ENCODE assay signal across 8 cellular contexts in the genomic region with DNA sequence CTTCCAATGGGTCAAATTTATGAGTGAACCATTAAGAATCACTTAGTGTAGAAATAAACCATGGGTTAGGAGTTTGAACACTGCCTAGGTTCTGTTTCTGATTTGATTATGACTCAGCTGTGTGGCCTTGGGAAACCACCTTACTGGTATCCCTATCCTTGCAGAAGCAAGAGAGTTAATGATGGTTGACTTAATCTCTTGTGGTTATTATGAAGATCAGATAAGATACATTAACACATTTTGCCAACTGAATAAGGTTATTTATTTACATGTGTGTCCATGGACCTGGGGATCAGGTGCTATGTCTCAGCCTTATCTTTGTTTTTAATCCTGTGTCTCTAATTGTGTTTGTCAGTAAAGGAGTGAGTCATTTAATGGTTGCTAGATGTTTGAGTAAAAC. TPM values are rescaled to one million over a fixed set of nuclear protein-coding genes. Genes with fewer than 3 reads are reported as not detected.
DNase-seq lines count a peak whose midpoint lies in the region; ATAC-seq and TF ChIP-seq lines count a peak whose summit lies in the region.

No MANE protein-coding gene starts in this region.

- no peak overlapping the region for H3K4me3 ChIP-seq in AG10803 (ENCODE audit: low read length)
- H3K4me3 ChIP-seq in naive thymus-derived CD4-positive, alpha-beta T cell (ENCODE audit: low read length): no peak overlapping the region

- no peaks in the 10 kb centered on the region for H3K4me1 ChIP-seq in naive thymus-derived CD4-positive, alpha-beta T cell (ENCODE audit: control insufficient read depth in 2 of 2, insufficient read depth in 2 of 2, low read length in 2 of 2)

- POLR2A ChIA-PET in naive thymus-derived CD4-positive, alpha-beta T cell (lab: Charles Lee): no interaction called here

- no peak overlapping the region for H3K27ac ChIP-seq in naive thymus-derived CD4-positive, alpha-beta T cell (ENCODE audit: low read depth, low read length)

- peak overlapping the region in 1 of 2 donors; percentile 33 for H3K4me3 Mint-ChIP-seq in activated T-cell treated with anti-CD3 and anti-CD28 coated beads, Interleukin-2, amount 50 U/mL, for 72 hours
- peak overlapping the region in 1 of 10 donors; percentile 47 for H3K4me3 Mint-ChIP-seq in naive thymus-derived CD4-positive, alpha-beta T cell

- H3K4me1 Mint-ChIP-seq in activated T-cell treated with anti-CD3 and anti-CD28 coated beads, Interleukin-2, amount 50 U/mL, for 72 hours (ENCODE audit: low read depth): peaks cover 8% of the 10 kb centered on the region
- peaks cover 0 to 16% (median 0%) of the 10 kb centered on the region in 7 donors for H3K4me1 Mint-ChIP-seq in naive thymus-derived CD4-positive, alpha-beta T cell

- no peaks in the 10 kb centered on the region for H3K27me3 Mint-ChIP-seq in activated T-cell treated with anti-CD3 and anti-CD28 coated beads, Interleukin-2, amount 50 U/mL, for 72 hours (ENCODE audit: low read depth)
- H3K27me3 Mint-ChIP-seq in naive thymus-derived CD4-positive, alpha-beta T cell: no peaks in the 10 kb centered on the region

- H3K9me3 ChIP-seq in naive thymus-derived CD4-positive, alpha-beta T cell (ENCODE audit: control insufficient read depth in 2 of 3, low read length in 3 of 3): no peaks in the 10 kb centered on the region

- intact Hi-C loops in naive thymus-derived CD4-positive, alpha-beta T cell (cut with micrococcal nuclease): loop anchor here in 1 of 2 donors (2.0 kb wide), 1 partner anchor 67 kb away; no protein-coding TSS in a partner anchor

- H3K27ac Mint-ChIP-seq in activated T-cell treated with anti-CD3 and anti-CD28 coated beads, Interleukin-2, amount 50 U/mL, for 72 hours: peak overlapping the region; percentile 43
- peak overlapping the region in 2 of 9 donors; percentile 3 to 79 for H3K27ac Mint-ChIP-seq in naive thymus-derived CD4-positive, alpha-beta T cell

- no peaks in the 10 kb centered on the region for H3K27me3 ChIP-seq in naive thymus-derived CD4-positive, alpha-beta T cell (ENCODE audit: control insufficient read depth in 2 of 2, insufficient read depth in 2 of 2, low read length in 2 of 2)

- CTCF ChIA-PET in naive thymus-derived CD4-positive, alpha-beta T cell (lab: Charles Lee): no interaction called here

- peaks cover 0 to 26% (median 0%) of the 10 kb centered on the region in 3 experiments for H3K36me3 ChIP-seq in naive thymus-derived CD4-positive, alpha-beta T cell (ENCODE audit: control insufficient read depth in 2 of 3, insufficient read depth in 3 of 3, low read length in 3 of 3)

- DNase-seq in AG10803 (ENCODE audit: low read depth) (peak; percentile 59), NCI-H2227 (lab: John Stamatoyannopoulos, UW; ENCODE audit: unreplicated experiment) (no peak), foreskin melanocyte (no peak), germinal center (ENCODE audit: low spot score) (no peak)
- peak; percentile 37 to 44 for DNase-seq in activated T-cell treated with anti-CD3 and anti-CD28 coated beads, Interleukin-2, amount 50 U/mL, for 72 hours
- peak in 1 of 9 donors; percentile 28 for DNase-seq in naive thymus-derived CD4-positive, alpha-beta T cell

- ATAC-seq in GM19035 (IDR thresholded peaks at IDR 0.05; ENCODE audit: unreplicated experiment): peak; percentile 86
- ATAC-seq in HG03354 (IDR thresholded peaks at IDR 0.05; ENCODE audit: poor library complexity, severe bottlenecking, unreplicated experiment): peak; percentile 99
- peak; percentile 98 to 99 for ATAC-seq in activated T-cell treated with anti-CD3 and anti-CD28 coated beads, Interleukin-2, amount 50 U/mL, for 72 hours (replicated peaks in 1 of 2)
- peak; percentile 48 for ATAC-seq in naive thymus-derived CD4-positive, alpha-beta T cell

- peaks cover 2 to 6% of the 10 kb centered on the region in 2 donors for H3K36me3 Mint-ChIP-seq in activated T-cell treated with anti-CD3 and anti-CD28 coated beads, Interleukin-2, amount 50 U/mL, for 72 hours (ENCODE audit: insufficient read depth in 2 of 2)
- peaks cover 0 to 33% (median 20%) of the 10 kb centered on the region in 5 donors for H3K36me3 Mint-ChIP-seq in naive thymus-derived CD4-positive, alpha-beta T cell

- no peak for TF ChIP-seq CTCF in AG10803 (conservative IDR thresholded peaks at IDR 0.05; ENCODE audit: low read length)

- H3K9me3 Mint-ChIP-seq in activated T-cell treated with anti-CD3 and anti-CD28 coated beads, Interleukin-2, amount 50 U/mL, for 72 hours: no peaks in the 10 kb centered on the region
- H3K9me3 Mint-ChIP-seq in naive thymus-derived CD4-positive, alpha-beta T cell: no peaks in the 10 kb centered on the region

RNA-seq across cellular contexts. Expression of gene KCNJ13, which starts 5.4 kb away (rescaled TPM):
- not detected for total RNA-seq in activated T-cell treated with anti-CD3 and anti-CD28 coated beads, Interleukin-2, amount 50 U/mL, for 72 hours
- not detected for total RNA-seq in naive thymus-derived CD4-positive, alpha-beta T cell
- polyA plus RNA-seq in naive thymus-derived CD4-positive, alpha-beta T cell: under 1 TPM in 1 of 2 donors, not detected in 1; 0.50 TPM

Comparison
In these comparisons a context has a peak if more than half of its experiments do, and no peak if none do; other contexts are left out.
1. DNase-seq: peak in AG10803 (single experiment) and activated T-cell treated with anti-CD3 and anti-CD28 coated beads, Interleukin-2, amount 50 U/mL, for 72 hours (2 of 2); none in NCI-H2227 (single experiment), foreskin melanocyte (single experiment) and germinal center (single experiment).
2. ATAC-seq: peak in every context shown above with its lines; median percentile 99 in HG03354; 98 in activated T-cell treated with anti-CD3 and anti-CD28 coated beads, Interleukin-2, amount 50 U/mL, for 72 hours; 86 in GM19035; 48 in naive thymus-derived CD4-positive, alpha-beta T cell.